ENCODE assay signal across 8 cellular contexts in genomic region chr16:4679854-4680636, GRCh38.
DNase-seq lines count a peak whose midpoint lies in the region; ATAC-seq and TF ChIP-seq lines count a peak whose summit lies in the region.

No MANE protein-coding gene starts in this region.

- intact Hi-C loops in posterior cingulate gyrus (cut with DNase I): loop anchor here (10.0 kb wide), 1 partner anchor 165 kb away; no protein-coding TSS in a partner anchor

- H3K4me3 ChIP-seq in fibroblast of pulmonary artery (replicated peaks; ENCODE audit: low read depth, low read length): no peak overlapping the region

- no peak for TF ChIP-seq CTCF in fibroblast of pulmonary artery (IDR thresholded peaks at IDR 0.05; ENCODE audit: low read length, missing control alignments)

- ATAC-seq in GM21381 (IDR thresholded peaks at IDR 0.05; ENCODE audit: unreplicated experiment) (no peak), GM18870 (IDR thresholded peaks at IDR 0.05; ENCODE audit: unreplicated experiment) (no peak), GM19467 (IDR thresholded peaks at IDR 0.05; ENCODE audit: unreplicated experiment) (no peak)

- DNase-seq in COLO829 (ENCODE audit: low spot score) (peak; percentile 81), SKM-1 (lab: John Stamatoyannopoulos, UW; ENCODE audit: unreplicated experiment) (peak; percentile 89), fibroblast of pulmonary artery (ENCODE audit: low read depth) (peak; percentile 23), posterior cingulate gyrus (peak in 7 of 10 donors; percentile 42 to 94 (median 56))
- no peak for DNase-seq in activated T-cell treated with anti-CD3 and anti-CD28 coated beads, Interleukin-2, amount 50 U/mL, for 48 hours

Comparison
In these comparisons a context has a peak if more than half of its experiments do, and no peak if none do; other contexts are left out.
1. DNase-seq: peak in COLO829 (single experiment), SKM-1 (single experiment), fibroblast of pulmonary artery (single experiment) and posterior cingulate gyrus (7 of 10); none in activated T-cell treated with anti-CD3 and anti-CD28 coated beads, Interleukin-2, amount 50 U/mL, for 48 hours (0 of 2).